11 cellular contexts compared by ENCODE assay signal in genomic region chr2:101788995-101789970, GRCh38.
DNase-seq lines count a peak whose midpoint lies in the region; ATAC-seq, FAIRE-seq and TF ChIP-seq lines count a peak whose summit lies in the region.
"Had no signal": no experiment of that assay in that cellular context is flagged by ENCODE, and none has a peak within 500 bp of the region (broad histone marks: within the 10 kb centered on the region; RNA-seq: fewer than 3 reads in every experiment).

No MANE protein-coding gene starts in this region.

- H4K8ac ChIP-seq in mesenchymal stem cell (ENCODE audit: low read length): no peak overlapping the region

- H3K9me3 Mint-ChIP-seq in activated naive CD4-positive, alpha-beta T cell treated with anti-CD3 and anti-CD28 coated beads, Interleukin-2, amount 50 U/mL, for 24 hours: no peaks in the 10 kb centered on the region
- H3K9me3 Mint-ChIP-seq: activated naive CD4-positive, alpha-beta T cell treated with anti-CD3 and anti-CD28 coated beads, Interleukin-2, amount 10 ng/mL, durations not matched to agents 7 days and 5 days had no signal

- FAIRE-seq in GM12891 (lab: Jason Lieb, UNC): no peak

- H3K27ac Mint-ChIP-seq in activated naive CD4-positive, alpha-beta T cell treated with anti-CD3 and anti-CD28 coated beads, Interleukin-2, amount 50 U/mL, for 24 hours: peak overlapping the region; percentile 76
- H3K27ac Mint-ChIP-seq: activated naive CD4-positive, alpha-beta T cell treated with anti-CD3 and anti-CD28 coated beads, Interleukin-2, amount 10 ng/mL, durations not matched to agents 7 days and 5 days had no signal

- H3K9me3 ChIP-seq in mesenchymal stem cell (ENCODE audit: control insufficient read depth, low read length) (no peaks in the 10 kb centered on the region), uterus (no peaks in the 10 kb centered on the region)

- no peak overlapping the region for H2BK120ac ChIP-seq in mesenchymal stem cell (ENCODE audit: low read depth, low read length)

- no peak overlapping the region for H4K91ac ChIP-seq in mesenchymal stem cell (ENCODE audit: low read length)

- H2AFZ ChIP-seq in mesenchymal stem cell (ENCODE audit: low read depth, low read length): no peak overlapping the region

- no peak for ATAC-seq in GM18520 (IDR thresholded peaks at IDR 0.05; ENCODE audit: unreplicated experiment)
- ATAC-seq: left ventricle myocardium superior had no signal

- no peak overlapping the region for H3K23ac ChIP-seq in mesenchymal stem cell (ENCODE audit: low read length in 2 of 2)

- H3K4me2 ChIP-seq in mesenchymal stem cell (ENCODE audit: low read length, poor library complexity, severe bottlenecking): no peak overlapping the region

- peaks cover 84% of the 10 kb centered on the region for H3K4me1 Mint-ChIP-seq in activated naive CD4-positive, alpha-beta T cell treated with anti-CD3 and anti-CD28 coated beads, Interleukin-2, amount 50 U/mL, for 24 hours

- H3K27me3 ChIP-seq in mesenchymal stem cell (ENCODE audit: control insufficient read depth in 1 of 2, insufficient read depth in 1 of 2, low read length in 2 of 2): no peaks in the 10 kb centered on the region
- H3K27me3 ChIP-seq in uterus: no peaks in the 10 kb centered on the region

- no peak for DNase-seq in activated naive CD4-positive, alpha-beta T cell treated with Interleukin-2 at 50 U/mL for 16 hours
- DNase-seq in amniotic epithelial cell (ENCODE audit: low read depth): peak; percentile 37
- DNase-seq in mesenchymal stem cell: no peak
- DNase-seq in uterus: no peak
- no peak for DNase-seq in superior temporal gyrus (ENCODE audit: extremely low spot score)
- no peak for DNase-seq in GM12891 (ENCODE audit: insufficient read length, low spot score)
- DNase-seq: activated naive CD4-positive, alpha-beta T cell treated with anti-CD3 and anti-CD28 coated beads, Interleukin-2, amount 10 ng/mL, durations not matched to agents 7 days and 5 days; left ventricle myocardium superior; nucleus accumbens had no signal

- H3K36me3 Mint-ChIP-seq in activated naive CD4-positive, alpha-beta T cell treated with anti-CD3 and anti-CD28 coated beads, Interleukin-2, amount 50 U/mL, for 24 hours: peaks cover 18% of the 10 kb centered on the region

- H2AK5ac ChIP-seq in mesenchymal stem cell (ENCODE audit: low read length, severe bottlenecking): no peak overlapping the region

- H3K18ac ChIP-seq in mesenchymal stem cell (ENCODE audit: low read depth in 1 of 2, low read length in 2 of 2): no peak overlapping the region

- H2BK15ac ChIP-seq in mesenchymal stem cell (ENCODE audit: low read depth, poor library complexity, severe bottlenecking): no peak overlapping the region

- no peak overlapping the region for H3K4me3 Mint-ChIP-seq in activated naive CD4-positive, alpha-beta T cell treated with anti-CD3 and anti-CD28 coated beads, Interleukin-2, amount 50 U/mL, for 24 hours
- H3K4me3 Mint-ChIP-seq: activated naive CD4-positive, alpha-beta T cell treated with anti-CD3 and anti-CD28 coated beads, Interleukin-2, amount 10 ng/mL, durations not matched to agents 7 days and 5 days had no signal

- H3K27ac ChIP-seq in mesenchymal stem cell (ENCODE audit: low read length, poor library complexity, severe bottlenecking): no peak overlapping the region
- peak overlapping the region; percentile 75 to 79 for H3K27ac ChIP-seq in uterus

- H3K4me1 ChIP-seq in mesenchymal stem cell (ENCODE audit: control insufficient read depth, insufficient read depth, low read depth, low read length) (no peaks in the 10 kb centered on the region), uterus (no peaks in the 10 kb centered on the region)

- no peak overlapping the region for H2BK12ac ChIP-seq in mesenchymal stem cell (ENCODE audit: low read length in 2 of 2)

- H3K14ac ChIP-seq in mesenchymal stem cell (ENCODE audit: low read length in 2 of 2): no peak overlapping the region

- H3K36me3 ChIP-seq in mesenchymal stem cell (ENCODE audit: control insufficient read depth in 1 of 2, insufficient read depth in 2 of 2, low read depth in 1 of 2, low read length in 2 of 2) (peaks cover 0 to 28% of the 10 kb centered on the region in 2 experiments), uterus (no peaks in the 10 kb centered on the region)

- intact Hi-C loops in uterus (cut with DNase I; ENCODE audit: low total_unique reads): no loop called here

- WGBS in mesenchymal stem cell: 90% methylated on average over 2 of the region's 4 CpGs

- H3K4ac ChIP-seq in mesenchymal stem cell (ENCODE audit: low read depth in 1 of 2, low read length in 2 of 2): no peak overlapping the region

- H3K4me3 ChIP-seq in mesenchymal stem cell (ENCODE audit: insufficient read depth in 1 of 2, low read depth in 1 of 2, low read length in 2 of 2) (no peak overlapping the region), uterus (no peak overlapping the region)

- H2BK5ac ChIP-seq in mesenchymal stem cell (ENCODE audit: low read depth, low read length, poor library complexity, severe bottlenecking): no peak overlapping the region

- no peak for TF ChIP-seq CTCF in uterus (IDR thresholded peaks at IDR 0.05)

- peak overlapping the region; percentile 5 for H3K9ac ChIP-seq in mesenchymal stem cell (ENCODE audit: low read length)

- H3K79me1 ChIP-seq in mesenchymal stem cell (replicated peaks; ENCODE audit: low read length, poor library complexity, severe bottlenecking): peaks cover 9% of the 10 kb centered on the region

- H3K27me3 Mint-ChIP-seq in activated naive CD4-positive, alpha-beta T cell treated with anti-CD3 and anti-CD28 coated beads, Interleukin-2, amount 50 U/mL, for 24 hours: no peaks in the 10 kb centered on the region
- H3K27me3 Mint-ChIP-seq: activated naive CD4-positive, alpha-beta T cell treated with anti-CD3 and anti-CD28 coated beads, Interleukin-2, amount 10 ng/mL, durations not matched to agents 7 days and 5 days had no signal

- TF ChIP-seq POLR2A in uterus (IDR thresholded peaks at IDR 0.05): no peak
- TF ChIP-seq POLR2A in GM12891 (IDR thresholded peaks at IDR 0.05; ENCODE audit: low read depth, low read length): no peak

TF ChIP-seq in GM12891, 5 proteins besides CTCF, POLR2A, EP300 and RAD21:
- TF ChIP-seq SPI1 (IDR thresholded peaks at IDR 0.05; ENCODE audit: low read depth, low read length) (no peak), TAF1 (IDR thresholded peaks at IDR 0.05; ENCODE audit: low read depth, low read length) (no peak), POU2F2 (IDR thresholded peaks at IDR 0.05; ENCODE audit: low read depth, low read length) (no peak), PAX5 (IDR thresholded peaks at IDR 0.05; ENCODE audit: insufficient read depth, low read length, severe bottlenecking) (no peak), POLR2AphosphoS5 (IDR thresholded peaks at IDR 0.05; ENCODE audit: low read depth, low read length) (no peak)
TF ChIP-seq in GM12891: peak in this region for 0.
